Comparison of ENCODE assay signal across 21 cellular contexts in genomic region chr2:100936972-100937542, GRCh38.
"Had no signal": no experiment of that assay in that cellular context is flagged by ENCODE, and none has a peak within 500 bp of the region (broad histone marks: within the 10 kb centered on the region; RNA-seq: fewer than 3 reads in every experiment).

No MANE protein-coding gene starts in this region.

- H3K27me3 ChIP-seq: esophagus squamous epithelium, uterus had no signal

- H3K4me3 ChIP-seq: esophagus squamous epithelium, SK-N-MC, uterus had no signal

- ATAC-seq: activated T-cell treated with anti-CD3 and anti-CD28 coated beads, Interleukin-2, amount 50 U/mL, for 4 hours; activated T-helper 17 cell treated with anti-CD3 and anti-CD28 coated beads, Interleukin-2, amount 50 U/mL, for 72 hours; sciatic nerve; stimulated activated effector memory CD8-positive, alpha-beta T cell treated with anti-CD3 and anti-CD28 coated beads, Interleukin-12 subunit alpha, Interleukin-12 subunit beta, amount 100 ng/mL, for 72 hours had no signal

- DNase-seq: activated CD4-positive, alpha-beta T cell treated with anti-CD3 and anti-CD28 coated beads for 48 hours; activated CD4-positive, alpha-beta T cell treated with anti-CD3 and anti-CD28 coated beads, Interleukin-2, amount 50 U/mL, for 48 hours; activated gamma-delta T cell treated with Interleukin-2 at 50 U/mL for 16 hours; activated naive CD4-positive, alpha-beta T cell treated with anti-CD3 and anti-CD28 coated beads, Interleukin-2, amount 50 U/mL, for 16 hours; activated T-cell treated with anti-CD3 and anti-CD28 coated beads, Interleukin-2, amount 50 U/mL, for 4 hours; dermis blood vessel endothelial cell; effector CD4-positive, alpha-beta T cell; esophagus squamous epithelium; foreskin melanocyte; kidney glomerular epithelial cell; mesenchymal stem cell; small intestine; stimulated activated CD4-positive, alpha-beta T cell treated with anti-CD3 and anti-CD28 coated beads, Interleukin-4, amount 100 ng/mL, for 24 hours; substantia nigra; uterus had no signal

- H3K4me1 ChIP-seq: esophagus squamous epithelium, uterus had no signal

- H3K9me3 ChIP-seq: esophagus squamous epithelium, uterus had no signal

- H3K36me3 ChIP-seq: uterus had no signal

- H3K27ac ChIP-seq: epithelial cell of prostate, esophagus squamous epithelium, SK-N-MC, uterus, VCaP had no signal
